Comparison of ENCODE assay signal across 1 cellular context in genomic region chr2:43221660-43222471, GRCh38.
TF ChIP-seq lines count a peak whose summit lies in the region.

No MANE protein-coding gene starts in this region.

TF ChIP-seq in K562, 482 proteins besides CTCF, POLR2A, EP300 and RAD21 (continued from another document and continues in another):
- TF ChIP-seq, protein P1, sequence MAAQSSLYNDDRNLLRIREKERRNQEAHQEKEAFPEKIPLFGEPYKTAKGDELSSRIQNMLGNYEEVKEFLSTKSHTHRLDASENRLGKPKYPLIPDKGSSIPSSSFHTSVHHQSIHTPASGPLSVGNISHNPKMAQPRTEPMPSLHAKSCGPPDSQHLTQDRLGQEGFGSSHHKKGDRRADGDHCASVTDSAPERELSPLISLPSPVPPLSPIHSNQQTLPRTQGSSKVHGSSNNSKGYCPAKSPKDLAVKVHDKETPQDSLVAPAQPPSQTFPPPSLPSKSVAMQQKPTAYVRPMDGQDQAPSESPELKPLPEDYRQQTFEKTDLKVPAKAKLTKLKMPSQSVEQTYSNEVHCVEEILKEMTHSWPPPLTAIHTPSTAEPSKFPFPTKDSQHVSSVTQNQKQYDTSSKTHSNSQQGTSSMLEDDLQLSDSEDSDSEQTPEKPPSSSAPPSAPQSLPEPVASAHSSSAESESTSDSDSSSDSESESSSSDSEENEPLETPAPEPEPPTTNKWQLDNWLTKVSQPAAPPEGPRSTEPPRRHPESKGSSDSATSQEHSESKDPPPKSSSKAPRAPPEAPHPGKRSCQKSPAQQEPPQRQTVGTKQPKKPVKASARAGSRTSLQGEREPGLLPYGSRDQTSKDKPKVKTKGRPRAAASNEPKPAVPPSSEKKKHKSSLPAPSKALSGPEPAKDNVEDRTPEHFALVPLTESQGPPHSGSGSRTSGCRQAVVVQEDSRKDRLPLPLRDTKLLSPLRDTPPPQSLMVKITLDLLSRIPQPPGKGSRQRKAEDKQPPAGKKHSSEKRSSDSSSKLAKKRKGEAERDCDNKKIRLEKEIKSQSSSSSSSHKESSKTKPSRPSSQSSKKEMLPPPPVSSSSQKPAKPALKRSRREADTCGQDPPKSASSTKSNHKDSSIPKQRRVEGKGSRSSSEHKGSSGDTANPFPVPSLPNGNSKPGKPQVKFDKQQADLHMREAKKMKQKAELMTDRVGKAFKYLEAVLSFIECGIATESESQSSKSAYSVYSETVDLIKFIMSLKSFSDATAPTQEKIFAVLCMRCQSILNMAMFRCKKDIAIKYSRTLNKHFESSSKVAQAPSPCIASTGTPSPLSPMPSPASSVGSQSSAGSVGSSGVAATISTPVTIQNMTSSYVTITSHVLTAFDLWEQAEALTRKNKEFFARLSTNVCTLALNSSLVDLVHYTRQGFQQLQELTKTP (IDR thresholded peaks at IDR 0.05; ENCODE audit: low read depth in 1 of 2, partially characterized antibody in 2 of 2): peak; percentile 47 to 69
- TF ChIP-seq L3MBTL2 (IDR thresholded peaks at IDR 0.05): peak; percentile 26; the same call in 1 of the 2 replicates
- peak; percentile 85 for TF ChIP-seq ARID4B (CRISPR knock-in tag; IDR thresholded peaks at IDR 0.05)
- peak; percentile 76; the same call in 1 of the 2 replicates for TF ChIP-seq MYNN (IDR thresholded peaks at IDR 0.05)
- TF ChIP-seq MYNN (CRISPR knock-in tag; IDR thresholded peaks at IDR 0.05): no peak
- peak; percentile 80; the same call in 1 of the 2 replicates for TF ChIP-seq RNF219 (CRISPR knock-in tag; IDR thresholded peaks at IDR 0.05)
- TF ChIP-seq ZNF41 (CRISPR knock-in tag; conservative IDR thresholded peaks at IDR 0.05): no peak
- TF ChIP-seq, protein P2, sequence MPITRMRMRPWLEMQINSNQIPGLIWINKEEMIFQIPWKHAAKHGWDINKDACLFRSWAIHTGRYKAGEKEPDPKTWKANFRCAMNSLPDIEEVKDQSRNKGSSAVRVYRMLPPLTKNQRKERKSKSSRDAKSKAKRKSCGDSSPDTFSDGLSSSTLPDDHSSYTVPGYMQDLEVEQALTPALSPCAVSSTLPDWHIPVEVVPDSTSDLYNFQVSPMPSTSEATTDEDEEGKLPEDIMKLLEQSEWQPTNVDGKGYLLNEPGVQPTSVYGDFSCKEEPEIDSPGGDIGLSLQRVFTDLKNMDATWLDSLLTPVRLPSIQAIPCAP (CRISPR knock-in tag; IDR thresholded peaks at IDR 0.05; ENCODE audit: borderline replicate concordance): no peak
- peak; percentile 88 for TF ChIP-seq USF2 (CRISPR knock-in tag; IDR thresholded peaks at IDR 0.05)
- peak; percentile 64 for TF ChIP-seq KDM5B (IDR thresholded peaks at IDR 0.05; ENCODE audit: insufficient replicate concordance, low read depth, low read length)
- peak; percentile 46; the same call in 1 of the 2 replicates for TF ChIP-seq MBD2 (IDR thresholded peaks at IDR 0.05; ENCODE audit: borderline replicate concordance, low read depth)
- TF ChIP-seq, protein P3, sequence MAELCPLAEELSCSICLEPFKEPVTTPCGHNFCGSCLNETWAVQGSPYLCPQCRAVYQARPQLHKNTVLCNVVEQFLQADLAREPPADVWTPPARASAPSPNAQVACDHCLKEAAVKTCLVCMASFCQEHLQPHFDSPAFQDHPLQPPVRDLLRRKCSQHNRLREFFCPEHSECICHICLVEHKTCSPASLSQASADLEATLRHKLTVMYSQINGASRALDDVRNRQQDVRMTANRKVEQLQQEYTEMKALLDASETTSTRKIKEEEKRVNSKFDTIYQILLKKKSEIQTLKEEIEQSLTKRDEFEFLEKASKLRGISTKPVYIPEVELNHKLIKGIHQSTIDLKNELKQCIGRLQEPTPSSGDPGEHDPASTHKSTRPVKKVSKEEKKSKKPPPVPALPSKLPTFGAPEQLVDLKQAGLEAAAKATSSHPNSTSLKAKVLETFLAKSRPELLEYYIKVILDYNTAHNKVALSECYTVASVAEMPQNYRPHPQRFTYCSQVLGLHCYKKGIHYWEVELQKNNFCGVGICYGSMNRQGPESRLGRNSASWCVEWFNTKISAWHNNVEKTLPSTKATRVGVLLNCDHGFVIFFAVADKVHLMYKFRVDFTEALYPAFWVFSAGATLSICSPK (IDR thresholded peaks at IDR 0.05; ENCODE audit: borderline replicate concordance): peak; percentile 69; the same call in 1 of the 2 replicates
- TF ChIP-seq ZNF184 (CRISPR knock-in tag; IDR thresholded peaks at IDR 0.05): no peak
- no peak for TF ChIP-seq TEAD2 (tag; IDR thresholded peaks at IDR 0.05)
- TF ChIP-seq MCM7 (IDR thresholded peaks at IDR 0.05): 0 out of 4 replicates have a peak, but pooled peaks of 1 of the 2 experiments have one; percentile 13
- peak; percentile 67 for TF ChIP-seq ZFX (CRISPR knock-in tag; IDR thresholded peaks at IDR 0.05)
- no peak for TF ChIP-seq CEBPG (CRISPR knock-in tag; IDR thresholded peaks at IDR 0.05)
- TF ChIP-seq CEBPG (tag; conservative IDR thresholded peaks at IDR 0.05 in 1 of 2, IDR thresholded peaks at IDR 0.05 in 1 of 2): no peak
- no peak for TF ChIP-seq MAFG (tag; conservative IDR thresholded peaks at IDR 0.05)
- TF ChIP-seq, protein P4, sequence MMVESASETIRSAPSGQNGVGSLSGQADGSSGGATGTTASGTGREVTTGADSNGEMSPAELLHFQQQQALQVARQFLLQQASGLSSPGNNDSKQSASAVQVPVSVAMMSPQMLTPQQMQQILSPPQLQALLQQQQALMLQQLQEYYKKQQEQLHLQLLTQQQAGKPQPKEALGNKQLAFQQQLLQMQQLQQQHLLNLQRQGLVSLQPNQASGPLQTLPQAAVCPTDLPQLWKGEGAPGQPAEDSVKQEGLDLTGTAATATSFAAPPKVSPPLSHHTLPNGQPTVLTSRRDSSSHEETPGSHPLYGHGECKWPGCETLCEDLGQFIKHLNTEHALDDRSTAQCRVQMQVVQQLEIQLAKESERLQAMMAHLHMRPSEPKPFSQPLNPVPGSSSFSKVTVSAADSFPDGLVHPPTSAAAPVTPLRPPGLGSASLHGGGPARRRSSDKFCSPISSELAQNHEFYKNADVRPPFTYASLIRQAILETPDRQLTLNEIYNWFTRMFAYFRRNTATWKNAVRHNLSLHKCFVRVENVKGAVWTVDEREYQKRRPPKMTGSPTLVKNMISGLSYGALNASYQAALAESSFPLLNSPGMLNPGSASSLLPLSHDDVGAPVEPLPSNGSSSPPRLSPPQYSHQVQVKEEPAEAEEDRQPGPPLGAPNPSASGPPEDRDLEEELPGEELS (CRISPR knock-in tag; IDR thresholded peaks at IDR 0.05; ENCODE audit: borderline replicate concordance): no peak
- no peak for TF ChIP-seq SMARCA5 (IDR thresholded peaks at IDR 0.05)
- peak in 1 of 2 experiments; percentile 47; a peak in 2 of 4 replicates for TF ChIP-seq TBL1XR1 (IDR thresholded peaks at IDR 0.05; ENCODE audit: low read length in 2 of 2)
- TF ChIP-seq BRD4 (IDR thresholded peaks at IDR 0.05): no peak
- TF ChIP-seq, protein P5, sequence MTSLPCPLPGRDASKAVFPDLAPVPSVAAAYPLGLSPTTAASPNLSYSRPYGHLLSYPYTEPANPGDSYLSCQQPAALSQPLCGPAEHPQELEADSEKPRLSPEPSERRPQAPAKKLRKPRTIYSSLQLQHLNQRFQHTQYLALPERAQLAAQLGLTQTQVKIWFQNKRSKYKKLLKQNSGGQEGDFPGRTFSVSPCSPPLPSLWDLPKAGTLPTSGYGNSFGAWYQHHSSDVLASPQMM (CRISPR knock-in tag; IDR thresholded peaks at IDR 0.05): no peak
- TF ChIP-seq KAT8 (IDR thresholded peaks at IDR 0.05; ENCODE audit: low read depth): no peak
- TF ChIP-seq ZMIZ1 (IDR thresholded peaks at IDR 0.05; ENCODE audit: low read depth in 2 of 2, low read length in 2 of 2): peak in 1 of 2 experiments; percentile 52; a peak in 1 of 4 replicates
- TF ChIP-seq ZNF644 (tag; IDR thresholded peaks at IDR 0.05; ENCODE audit: low read depth): no peak
- no peak for TF ChIP-seq NR2F6 (CRISPR knock-in tag; IDR thresholded peaks at IDR 0.05)
- no peak for TF ChIP-seq HINFP (tag; conservative IDR thresholded peaks at IDR 0.05; ENCODE audit: low read depth)
- 0 out of 2 replicates have a peak, but pooled peaks have one; percentile 77 for TF ChIP-seq ZNF174 (CRISPR knock-in tag; IDR thresholded peaks at IDR 0.05)
- TF ChIP-seq, protein P6, sequence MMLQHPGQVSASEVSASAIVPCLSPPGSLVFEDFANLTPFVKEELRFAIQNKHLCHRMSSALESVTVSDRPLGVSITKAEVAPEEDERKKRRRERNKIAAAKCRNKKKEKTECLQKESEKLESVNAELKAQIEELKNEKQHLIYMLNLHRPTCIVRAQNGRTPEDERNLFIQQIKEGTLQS (IDR thresholded peaks at IDR 0.05): peak; percentile 89
- TF ChIP-seq, protein P6 (CRISPR knock-in tag; conservative IDR thresholded peaks at IDR 0.05): no peak
- TF ChIP-seq TBP (optimal IDR thresholded peaks at IDR 0.05; ENCODE audit: low read depth, low read length): peak; percentile 34
